Comparison of ENCODE assay signal across 31 cellular contexts in genomic region chr15:42129364-42129763, GRCh38. TPM values are rescaled to one million over a fixed set of nuclear protein-coding genes. Genes with fewer than 3 reads are reported as not detected.
"Had no signal": no experiment of that assay in that cellular context is flagged by ENCODE, and none has a peak within 500 bp of the region (broad histone marks: within the 10 kb centered on the region; RNA-seq: fewer than 3 reads in every experiment).

No MANE protein-coding gene starts in this region.

- H3K9me3 ChIP-seq: SJCRH30 had no signal

- FAIRE-seq: HTR-8/SVneo had no signal

- ATAC-seq: K562, Panc1, PC-3, Right ventricle myocardium inferior, SK-N-SH treated with all-trans-retinoic acid at 6 μM for 48 hours had no signal

- H3K36me3 ChIP-seq: SJCRH30 had no signal

- H3K9ac ChIP-seq: KMS-11 had no signal

- H3K27ac ChIP-seq: KMS-11, SJCRH30 had no signal

- H3K27me3 ChIP-seq: SJCRH30 had no signal

- H3K4me3 ChIP-seq: K562, SJCRH30 had no signal

- H3K9me3 Mint-ChIP-seq: IgD-negative memory B cell had no signal

- H3K27ac Mint-ChIP-seq: IgD-negative memory B cell had no signal

- H3K4me2 ChIP-seq: KMS-11 had no signal

- DNase-seq: Kasumi-1; MV-4-11; NCI-H1048; NCI-H1105; NCI-H1417 treated with DMSO at 0.1 percent for 48 hours; NCI-H146; NCI-H1694 treated with DMSO at 0.1 percent for 48 hours; NCI-H1930; NCI-H2081; NCI-H2107; NCI-H226; NCI-H446; NCI-H510A; NCI-H524 treated with DMSO at 0.1 percent for 48 hours; NCI-H69; NCI-H774; NK-92 treated with Interleukin-12 subunit alpha and Interleukin-12 subunit beta, amount 100 ng/mL, for 24 hours; PC-3; SHP77 treated with DMSO at 0.1 percent for 48 hours; SJCRH30; T-helper 1 cell had no signal

- H3K36me3 Mint-ChIP-seq: IgD-negative memory B cell had no signal

RNA-seq across cellular contexts. Expression of gene PLA2G4F, which starts 27.1 kb away (rescaled TPM):
- total RNA-seq: M059J, OCI-LY7, RPMI7951, SJCRH30 had no signal
- polyA plus RNA-seq: IgD-negative memory B cell, K562 had no signal

RNA-seq across cellular contexts. Expression of gene PLA2G4D, which starts 35.0 kb away (rescaled TPM):
- total RNA-seq: OCI-LY7, Right ventricle myocardium inferior, RPMI7951, SJCRH30 had no signal
- polyA plus RNA-seq: IgD-negative memory B cell, K562 had no signal
